In genomic region chr5:155989884-155990283, GRCh38 we compare ENCODE assay signal across 3 cellular contexts.
"Had no signal": no experiment of that assay in that cellular context is flagged by ENCODE, and none has a peak within 500 bp of the region (broad histone marks: within the 10 kb centered on the region; RNA-seq: fewer than 3 reads in every experiment).

No MANE protein-coding gene starts in this region.

- ATAC-seq: GM12878 had no signal

- H3K4me3 ChIP-seq: GM12878 had no signal

- DNase-seq: GDM1, GF-D8 had no signal
